In genomic region chr3:60053518-60054265, GRCh38 we compare ENCODE assay signal across 1 cellular context.
TF ChIP-seq lines count a peak whose summit lies in the region.

No MANE protein-coding gene starts in this region.

TF ChIP-seq in GM23338, 12 proteins besides CTCF, POLR2A, EP300 and RAD21 (continued from another document):
- TF ChIP-seq ZNF462 (CRISPR knock-in tag; IDR thresholded peaks at IDR 0.05) (no peak), STAT1 (IDR thresholded peaks at IDR 0.05; ENCODE audit: unreplicated experiment) (no peak), ZNF114 (CRISPR knock-in tag; IDR thresholded peaks at IDR 0.05) (no peak)
